In the genomic region with DNA sequence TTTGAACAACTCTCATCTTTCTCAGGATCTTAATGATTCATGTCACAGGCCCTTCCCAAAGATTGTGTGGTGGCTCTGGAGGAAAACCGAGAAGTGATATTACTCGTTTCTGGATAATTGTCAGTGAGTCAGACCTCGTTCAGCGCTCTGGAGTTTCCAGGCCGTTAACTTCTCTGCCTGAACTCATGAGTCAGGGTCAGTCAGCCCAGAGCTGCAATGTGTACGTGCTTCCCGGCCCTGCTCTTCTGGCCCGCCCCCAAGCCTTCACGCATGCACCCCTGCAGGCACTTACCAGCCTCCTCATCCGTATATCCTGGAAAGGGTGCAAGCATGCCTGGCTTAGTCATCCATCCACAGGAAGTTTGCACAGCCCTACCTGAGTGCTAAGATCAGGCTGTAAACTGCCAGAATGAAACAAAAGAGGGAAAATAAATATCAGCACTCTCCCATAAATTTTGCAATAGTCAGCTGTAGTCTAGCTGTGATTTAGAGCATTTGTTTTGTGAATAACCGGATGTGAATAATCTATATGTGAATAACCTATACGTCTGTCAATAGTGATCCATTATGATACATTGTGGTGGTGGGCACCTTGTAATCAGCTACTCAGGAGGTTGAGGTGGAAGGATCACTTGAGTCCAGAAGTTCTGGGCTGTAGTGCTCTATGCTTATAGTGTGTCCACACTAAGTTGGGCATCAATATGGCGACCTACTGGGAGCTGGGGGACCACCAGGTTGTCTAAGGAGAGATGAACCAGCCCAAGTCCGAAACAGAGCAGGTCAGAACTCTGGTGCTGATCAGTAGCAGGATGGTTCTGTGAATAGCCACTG, we compare ENCODE assay signal across 8 cellular contexts. TPM values are rescaled to one million over a fixed set of nuclear protein-coding genes. Genes with fewer than 3 reads are reported as not detected.
DNase-seq lines count a peak whose midpoint lies in the region; ATAC-seq and TF ChIP-seq lines count a peak whose summit lies in the region.

No MANE protein-coding gene starts in this region.

- peaks cover 0 to 27% (median 0%) of the 10 kb centered on the region in 12 donors for H3K4me1 ChIP-seq in heart left ventricle
- peaks cover 11% of the 10 kb centered on the region for H3K4me1 ChIP-seq in fibroblast of lung (ENCODE audit: control insufficient read depth, extremely low read depth, insufficient read depth, low read length)

- intact Hi-C loops in heart left ventricle (cut with DNase I): no loop called here
- intact Hi-C loops in cardiac septum (cut with DNase I): no loop called here

- peaks cover 9% of the 10 kb centered on the region for H3K4me1 Mint-ChIP-seq in progenitor cell of endocrine pancreas (ENCODE audit: low read depth)

- H3K4me3 ChIP-seq in heart left ventricle (no peak overlapping the region), fibroblast of lung (replicated peaks in 1 of 4; ENCODE audit: control extremely low read depth in 1 of 4, insufficient read depth in 1 of 4, low read depth in 3 of 4, low read length in 4 of 4) (no peak overlapping the region)

- H4K20me1 ChIP-seq in fibroblast of lung (ENCODE audit: control insufficient read depth, extremely low read depth, insufficient read depth, low read length): no peaks in the 10 kb centered on the region

- H3K79me2 ChIP-seq in fibroblast of lung (ENCODE audit: control insufficient read depth, insufficient read depth, low read length): no peaks in the 10 kb centered on the region

- H3K9me3 Mint-ChIP-seq in progenitor cell of endocrine pancreas (ENCODE audit: low read depth): no peaks in the 10 kb centered on the region

- no peak overlapping the region for H3K4me3 Mint-ChIP-seq in progenitor cell of endocrine pancreas (ENCODE audit: low read depth)

- no peak for TF ChIP-seq POLR2A in heart left ventricle (IDR thresholded peaks at IDR 0.05)

- DNase-seq in heart left ventricle (peak in 4 of 5 donors; percentile 23 to 74 (median 64)), cardiac septum (ENCODE audit: low spot score) (no peak), Kasumi-1 (lab: John Stamatoyannopoulos, UW) (peak; percentile 49 to 52), SW480 (ENCODE audit: low spot score) (peak; percentile 91), fibroblast of lung (ENCODE audit: low read depth in 2 of 2) (peak; percentile 95 to 99), progenitor cell of endocrine pancreas (ENCODE audit: low spot score, unreplicated experiment) (no peak), NCI-H2171 treated with DMSO at 0.1 percent for 48 hours (lab: John Stamatoyannopoulos, UW) (no peak)

- H3K27ac Mint-ChIP-seq in progenitor cell of endocrine pancreas: peak overlapping the region; percentile 64

- TF ChIP-seq CTCF in heart left ventricle (IDR thresholded peaks at IDR 0.05): no peak
- TF ChIP-seq CTCF in fibroblast of lung (conservative IDR thresholded peaks at IDR 0.05 in 1 of 2, IDR thresholded peaks at IDR 0.05 in 1 of 2; ENCODE audit: low read depth in 1 of 2, low read length in 2 of 2): no peak
- TF ChIP-seq CTCF in progenitor cell of endocrine pancreas (IDR thresholded peaks at IDR 0.05; ENCODE audit: unreplicated experiment): no peak

- no peaks in the 10 kb centered on the region for H3K36me3 Mint-ChIP-seq in progenitor cell of endocrine pancreas (ENCODE audit: insufficient read depth)

- H3K36me3 ChIP-seq in heart left ventricle (no peaks in the 10 kb centered on the region), fibroblast of lung (ENCODE audit: control insufficient read depth, insufficient read depth, low read length) (no peaks in the 10 kb centered on the region)

- H3K9me3 ChIP-seq in heart left ventricle: no peaks in the 10 kb centered on the region
- H3K9me3 ChIP-seq in fibroblast of lung (ENCODE audit: control insufficient read depth, insufficient read depth, low read depth, low read length): no peaks in the 10 kb centered on the region

- H3K27me3 ChIP-seq in heart left ventricle: no peaks in the 10 kb centered on the region
- no peaks in the 10 kb centered on the region for H3K27me3 ChIP-seq in fibroblast of lung (ENCODE audit: control insufficient read depth, insufficient read depth, low read length)

- no peak overlapping the region for H2AFZ ChIP-seq in fibroblast of lung (ENCODE audit: low read length)

- ATAC-seq in heart left ventricle (peak; percentile 36 to 89 (median 82)), HG02798 (IDR thresholded peaks at IDR 0.05; ENCODE audit: poor library complexity, unreplicated experiment) (no peak)

- 42 to 49% (median 44%) methylated on average over 14 of the region's 14 CpGs for WGBS in heart left ventricle, 4 donors

- H3K27ac ChIP-seq in heart left ventricle (peak overlapping the region in 7 of 12 donors; percentile 10 to 82 (median 57)), fibroblast of lung (ENCODE audit: insufficient read depth, low read length) (peak overlapping the region; percentile 24)

- H3K9ac ChIP-seq in fibroblast of lung (ENCODE audit: insufficient read depth, low read length): no peak overlapping the region

- no peaks in the 10 kb centered on the region for H3K27me3 Mint-ChIP-seq in progenitor cell of endocrine pancreas

- H3K4me2 ChIP-seq in fibroblast of lung (ENCODE audit: extremely low read depth, insufficient read depth, low read length): peak overlapping the region; percentile 36

RNA-seq across cellular contexts. Expression of a gene that starts 35.3 kb away (rescaled TPM):
- total RNA-seq in heart left ventricle: 100 to 1,000 TPM in 1 of 9 donors, 10 to 100 TPM in 8; 14.8 to 105 (median 21.0) TPM
- polyA plus RNA-seq in heart left ventricle: 10 to 100 TPM; 13.8 to 36.3 TPM
- total RNA-seq in cardiac septum: 21.2 TPM
- 14.1 and 30.4 TPM in 2 replicates for total RNA-seq in fibroblast of lung
- polyA plus RNA-seq in fibroblast of lung: 9.5 and 12.8 TPM in 2 replicates
- 13.4 and 13.5 TPM in 2 replicates for polyA plus RNA-seq in fibroblast of lung (2012)
- 28.5 and 73.0 TPM in 2 replicates for polyA minus RNA-seq in fibroblast of lung (ENCODE audit: low replicate concordance)
- total RNA-seq in progenitor cell of endocrine pancreas: 36.4 and 41.9 TPM in 2 replicates

Comparison
In these comparisons a context has a peak if more than half of its experiments do, and no peak if none do; other contexts are left out.
1. DNase-seq: peak in heart left ventricle (4 of 5), Kasumi-1 (2 of 2), SW480 (single experiment) and fibroblast of lung (2 of 2); none in cardiac septum (single experiment), progenitor cell of endocrine pancreas (single experiment) and NCI-H2171 treated with DMSO at 0.1 percent for 48 hours (single experiment).